ENCODE assay signal across 26 cellular contexts in the genomic region with DNA sequence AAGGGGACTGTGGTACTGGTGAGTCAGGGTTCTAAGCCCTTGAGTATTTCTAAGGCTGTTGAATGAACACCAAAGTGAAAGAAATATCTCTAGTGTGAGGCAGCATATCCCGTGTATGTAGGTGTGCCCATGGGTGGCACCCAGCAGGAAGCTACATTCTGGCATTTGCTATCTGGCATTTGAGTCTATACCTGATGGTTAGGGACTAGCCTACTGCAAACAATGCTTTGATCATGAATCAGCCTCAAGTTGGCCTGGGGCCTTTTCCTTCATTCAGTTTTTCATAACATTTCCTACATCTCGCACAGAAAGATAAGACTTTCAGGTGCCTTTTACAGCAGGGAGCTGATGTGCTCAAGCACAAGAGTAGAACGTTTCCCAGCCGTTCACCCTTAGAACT.
"Had no signal": no experiment of that assay in that cellular context is flagged by ENCODE, and none has a peak within 500 bp of the region (broad histone marks: within the 10 kb centered on the region; RNA-seq: fewer than 3 reads in every experiment).

No MANE protein-coding gene starts in this region.

- H3K4me3 ChIP-seq: ascending aorta, esophagus muscularis mucosa, heart right ventricle, left lung, lower lobe of right lung, neural progenitor cell, psoas muscle, right atrium auricular region, tibial nerve had no signal

- DNase-seq: activated CD4-positive, alpha-beta T cell treated with anti-CD3 and anti-CD28 coated beads for 36 hours; activated CD4-positive, CD25-positive, alpha-beta regulatory T cell; activated CD8-positive, alpha-beta T cell treated with anti-CD3 and anti-CD28 coated beads, Interleukin-2, amount 10 ng/mL, durations not matched to agents 7 days and 5 days; activated naive CD4-positive, alpha-beta T cell treated with Interleukin-2 at 50 U/mL for 16 hours; activated naive CD8-positive, alpha-beta T cell treated with anti-CD3 and anti-CD28 coated beads, Interleukin-2, amount 10 ng/mL, durations not matched to agents 7 days and 5 days; activated T-cell treated with anti-CD3 and anti-CD28 coated beads for 4 hours; activated T-cell treated with anti-CD3 and anti-CD28 coated beads, Interleukin-2, amount 50 U/mL, for 72 hours; caudate nucleus; foreskin melanocyte; heart right ventricle; kidney glomerular epithelial cell; left lung; lower lobe of right lung; mesendoderm; natural killer cell; occipital lobe; psoas muscle; stimulated activated naive CD4-positive, alpha-beta T cell had no signal

- H3K27me3 Mint-ChIP-seq: activated naive CD8-positive, alpha-beta T cell treated with anti-CD3 and anti-CD28 coated beads, Interleukin-2, amount 10 ng/mL, durations not matched to agents 7 days and 5 days; brain had no signal

- H3K9me3 ChIP-seq: ascending aorta, left lung, psoas muscle, right atrium auricular region had no signal

- H2AFZ ChIP-seq: neural progenitor cell, parathyroid adenoma had no signal

- H3K79me2 ChIP-seq: parathyroid adenoma had no signal

- H3K9me3 Mint-ChIP-seq: activated naive CD8-positive, alpha-beta T cell treated with anti-CD3 and anti-CD28 coated beads, Interleukin-2, amount 10 ng/mL, durations not matched to agents 7 days and 5 days; activated T-cell treated with anti-CD3 and anti-CD28 coated beads, Interleukin-2, amount 50 U/mL, for 72 hours; T-helper 2 cell treated with Interferon-gamma antibody and Interleukin-4, amounts not matched to agents 5 μg/mL and 100 μg/mL, for 36 hours had no signal

- H3K4me3 Mint-ChIP-seq: activated CD4-positive, alpha-beta T cell treated with anti-CD3 and anti-CD28 coated beads for 36 hours; activated CD8-positive, alpha-beta T cell treated with anti-CD3 and anti-CD28 coated beads, Interleukin-2, amount 10 ng/mL, durations not matched to agents 7 days and 5 days; activated naive CD8-positive, alpha-beta T cell treated with anti-CD3 and anti-CD28 coated beads, Interleukin-2, amount 10 ng/mL, durations not matched to agents 7 days and 5 days; activated T-cell treated with anti-CD3 and anti-CD28 coated beads, Interleukin-2, amount 50 U/mL, for 72 hours; brain; natural killer cell; neural progenitor cell; T-helper 2 cell treated with Interferon-gamma antibody and Interleukin-4, amounts not matched to agents 5 μg/mL and 100 μg/mL, for 36 hours had no signal

- H3K4me1 Mint-ChIP-seq: activated CD4-positive, alpha-beta T cell treated with anti-CD3 and anti-CD28 coated beads for 36 hours; activated naive CD8-positive, alpha-beta T cell treated with anti-CD3 and anti-CD28 coated beads, Interleukin-2, amount 10 ng/mL, durations not matched to agents 7 days and 5 days; natural killer cell had no signal

- H3K4me1 ChIP-seq: ascending aorta, esophagus muscularis mucosa, heart right ventricle, left lung, lower lobe of right lung, parathyroid adenoma, psoas muscle, right atrium auricular region, tibial nerve had no signal

- H3K27ac Mint-ChIP-seq: activated CD4-positive, alpha-beta T cell treated with anti-CD3 and anti-CD28 coated beads for 36 hours; activated CD8-positive, alpha-beta T cell treated with anti-CD3 and anti-CD28 coated beads, Interleukin-2, amount 10 ng/mL, durations not matched to agents 7 days and 5 days; activated naive CD8-positive, alpha-beta T cell treated with anti-CD3 and anti-CD28 coated beads, Interleukin-2, amount 10 ng/mL, durations not matched to agents 7 days and 5 days; activated T-cell treated with anti-CD3 and anti-CD28 coated beads, Interleukin-2, amount 50 U/mL, for 72 hours; brain; natural killer cell; neural progenitor cell; T-helper 2 cell treated with Interferon-gamma antibody and Interleukin-4, amounts not matched to agents 5 μg/mL and 100 μg/mL, for 36 hours had no signal

- H3K4me2 ChIP-seq: neural progenitor cell had no signal

- H3K9ac ChIP-seq: neural progenitor cell, parathyroid adenoma had no signal

- H3K27ac ChIP-seq: ascending aorta, esophagus muscularis mucosa, heart right ventricle, left lung, lower lobe of right lung, neural progenitor cell, parathyroid adenoma, psoas muscle, right atrium auricular region, tibial nerve had no signal

- H3K36me3 ChIP-seq: ascending aorta, esophagus muscularis mucosa, heart right ventricle, left lung, lower lobe of right lung, neural progenitor cell, right atrium auricular region, tibial nerve had no signal

- H3K27me3 ChIP-seq: ascending aorta, esophagus muscularis mucosa, heart right ventricle, left lung, neural progenitor cell, right atrium auricular region, tibial nerve had no signal

- H3K36me3 Mint-ChIP-seq: activated naive CD8-positive, alpha-beta T cell treated with anti-CD3 and anti-CD28 coated beads, Interleukin-2, amount 10 ng/mL, durations not matched to agents 7 days and 5 days; brain; natural killer cell had no signal
